Comparison of ENCODE assay signal across 28 cellular contexts in genomic region chr14:106343636-106344035, GRCh38.
"Had no signal": no experiment of that assay in that cellular context is flagged by ENCODE, and none has a peak within 500 bp of the region (broad histone marks: within the 10 kb centered on the region; RNA-seq: fewer than 3 reads in every experiment).

No MANE protein-coding gene starts in this region.

- H3K27ac ChIP-seq: brain microvascular endothelial cell, gastroesophageal sphincter, hepatocyte, parathyroid adenoma, psoas muscle, suprapubic skin, tibial artery, upper lobe of right lung, WERI-Rb-1 had no signal

- FAIRE-seq: astrocyte, kidney, TTC549 had no signal

- ATAC-seq: activated CD4-positive, CD25-positive, alpha-beta regulatory T cell treated with anti-CD3 and anti-CD28 coated beads, Interleukin-2, amount 50 U/mL, for 24 hours; activated T-cell treated with anti-CD3 and anti-CD28 coated beads, Interleukin-2, amount 50 U/mL, for 4 hours; activated T-helper 17 cell treated with anti-CD3 and anti-CD28 coated beads, Interleukin-2, amount 50 U/mL, for 72 hours; effector memory CD8-positive, alpha-beta T cell; gastroesophageal sphincter; naive thymus-derived CD4-positive, alpha-beta T cell; psoas muscle; stimulated activated naive B cell treated with anti-CD40 and anti-IgM and Interleukin-4, amounts not matched to agents 10 μg/mL and 1 μg/mL and 100 μg/mL, for 72 hours; upper lobe of right lung had no signal

- H3K4me3 ChIP-seq: gastroesophageal sphincter, hepatocyte, psoas muscle, suprapubic skin, tibial artery, upper lobe of right lung had no signal

- H3K4me2 ChIP-seq: hepatocyte had no signal

- H3K9me3 ChIP-seq: gastroesophageal sphincter, psoas muscle, suprapubic skin, tibial artery, upper lobe of right lung had no signal

- H3K36me3 ChIP-seq: brain microvascular endothelial cell, gastroesophageal sphincter, suprapubic skin, tibial artery, upper lobe of right lung, WERI-Rb-1 had no signal

- H3K9ac ChIP-seq: parathyroid adenoma had no signal

- H3K79me2 ChIP-seq: hepatocyte, parathyroid adenoma had no signal

- H3K4me1 ChIP-seq: gastroesophageal sphincter, parathyroid adenoma, psoas muscle, suprapubic skin, tibial artery, upper lobe of right lung had no signal

- H3K27me3 ChIP-seq: brain microvascular endothelial cell, hepatocyte, tibial artery, upper lobe of right lung had no signal

- DNase-seq: activated CD4-positive, alpha-beta memory T cell treated with anti-CD3 and anti-CD28 coated beads, Interleukin-2, amount 10 ng/mL, durations not matched to agents 7 days and 5 days; activated CD4-positive, alpha-beta T cell treated with anti-CD3 and anti-CD28 coated beads, Interleukin-2, amount 10 ng/mL, durations not matched to agents 7 days and 5 days; activated gamma-delta T cell treated with Interleukin-2 at 50 U/mL for 16 hours; activated naive CD4-positive, alpha-beta T cell treated with anti-CD3 and anti-CD28 coated beads, Interleukin-2, amount 50 U/mL, for 16 hours; activated T-cell treated with anti-CD3 and anti-CD28 coated beads, Interleukin-2, amount 50 U/mL, for 4 hours; amniotic stem cell; brain microvascular endothelial cell; caudate nucleus; effector memory CD8-positive, alpha-beta T cell; erythroblast; kidney; naive thymus-derived CD4-positive, alpha-beta T cell; psoas muscle; stimulated activated CD4-positive, alpha-beta T cell treated with anti-CD3 and anti-CD28 coated beads, Interleukin-15, amount 100 ng/mL, for 24 hours; stimulated activated CD4-positive, alpha-beta T cell treated with anti-CD3 and anti-CD28 coated beads, Interleukin-2, amount 100 ng/mL, for 24 hours; stimulated activated naive B cell treated with anti-CD40 and anti-IgM and Interleukin-4, amounts not matched to agents 10 μg/mL and 1 μg/mL and 100 μg/mL, for 72 hours; T-helper 9 cell; tibial artery; upper lobe of right lung; WERI-Rb-1 had no signal

- H2AFZ ChIP-seq: hepatocyte, parathyroid adenoma had no signal
